Comparison of ENCODE assay signal across 16 cellular contexts in genomic region chr5:112077180-112077579, GRCh38.
DNase-seq lines count a peak whose midpoint lies in the region; ATAC-seq and TF ChIP-seq lines count a peak whose summit lies in the region.
"Had no signal": no experiment of that assay in that cellular context is flagged by ENCODE, and none has a peak within 500 bp of the region (broad histone marks: within the 10 kb centered on the region; RNA-seq: fewer than 3 reads in every experiment).

No MANE protein-coding gene starts in this region.

- no peaks in the 10 kb centered on the region for H3K9me3 ChIP-seq in SK-N-SH
- H3K9me3 ChIP-seq in IMR-90 (ENCODE audit: control insufficient read depth, insufficient read depth, low read length) = no peaks in the 10 kb centered on the region
- H3K9me3 ChIP-seq: lower lobe of right lung, right atrium auricular region had no signal

- H3K79me2 ChIP-seq in SK-N-SH (ENCODE audit: insufficient read depth) = no peaks in the 10 kb centered on the region

- no peak for TF ChIP-seq CTCF in SK-N-SH (IDR thresholded peaks at IDR 0.05)
- no peak for TF ChIP-seq CTCF in IMR-90 (conservative IDR thresholded peaks at IDR 0.05; ENCODE audit: low read depth, low read length)
- no peak for TF ChIP-seq CTCF in lower leg skin (IDR thresholded peaks at IDR 0.05)

- H3K9ac ChIP-seq in SK-N-SH = no peak overlapping the region
- H3K9ac ChIP-seq in IMR-90 (ENCODE audit: low read depth, low read length) = no peak overlapping the region

- no peak overlapping the region for H3K4ac ChIP-seq in IMR-90 (ENCODE audit: low read depth, low read length)

- H3K18ac ChIP-seq in IMR-90 (ENCODE audit: low read depth, low read length) = no peak overlapping the region

- intact Hi-C loops in IMR-90 (cut with micrococcal nuclease) = no loop called here
- intact Hi-C loops in lower leg skin (cut with DNase I; ENCODE audit: low total_unique reads) = no loop called here

- no peak for TF ChIP-seq POLR2A in IMR-90 (IDR thresholded peaks at IDR 0.05; ENCODE audit: low read depth, low read length)
- TF ChIP-seq POLR2A in lower leg skin (IDR thresholded peaks at IDR 0.05) = no peak

- no peak for TF ChIP-seq RAD21 in SK-N-SH (IDR thresholded peaks at IDR 0.05; ENCODE audit: low read length)
- no peak for TF ChIP-seq RAD21 in IMR-90 (IDR thresholded peaks at IDR 0.05; ENCODE audit: low read length)

- H3K4me1 ChIP-seq in SK-N-SH (ENCODE audit: control insufficient read depth in 1 of 2, insufficient read depth in 2 of 2, low read depth in 1 of 2, low read length in 1 of 2) (no peaks in the 10 kb centered on the region), IMR-90 (ENCODE audit: control insufficient read depth, insufficient read depth, low read length) (no peaks in the 10 kb centered on the region)
- H3K4me1 ChIP-seq: lower lobe of right lung, right atrium auricular region had no signal

- H4K8ac ChIP-seq in IMR-90 (ENCODE audit: low read depth in 2 of 2, low read length in 2 of 2) = no peak overlapping the region

- H2BK5ac ChIP-seq in IMR-90 (ENCODE audit: low read depth, low read length, poor library complexity, severe bottlenecking) = no peak overlapping the region

- H3K4me2 ChIP-seq in SK-N-SH (no peak overlapping the region), IMR-90 (ENCODE audit: low read depth, low read length) (no peak overlapping the region)

- DNase-seq in SK-N-SH (no peak), IMR-90 (peak; percentile 52), renal cortical epithelial cell (ENCODE audit: low read depth) (peak; percentile 26), activated T-cell treated with anti-CD3 and anti-CD28 coated beads for 4 hours (no peak), lower leg skin (ENCODE audit: low spot score in 2 of 2) (no peak), NCI-H187 treated with DMSO at 0.1 percent for 48 hours (lab: John Stamatoyannopoulos, UW) (no peak)
- DNase-seq: DMS79 treated with DMSO at 0.1 percent for 48 hours, foreskin melanocyte, H7, lower lobe of right lung had no signal

- no peaks in the 10 kb centered on the region for H3F3A ChIP-seq in SK-N-SH (replicated peaks; ENCODE audit: insufficient read depth)

- CTCF ChIA-PET in SK-N-SH (lab: Yijun Ruan, JAX) = interaction anchor here (1.3 kb wide), 1 partner anchor 17 kb away, joined by 3 read pairs; no protein-coding TSS in a partner anchor
- CTCF ChIA-PET in IMR-90 (lab: Yijun Ruan, JAX) = interaction anchor here (0.6 kb wide), 1 partner anchor 113 kb away, joined by 3 read pairs; no protein-coding TSS in a partner anchor

- no peak overlapping the region for H2BK120ac ChIP-seq in IMR-90 (ENCODE audit: low read depth, low read length)

- no peak overlapping the region for H4K91ac ChIP-seq in IMR-90 (ENCODE audit: insufficient read depth, low read depth, low read length)

- in situ Hi-C loops in IMR-90 (cut with MboI; ENCODE audit: low sequenced_read_pairs) = no loop called here

- no peak overlapping the region for H3K27ac ChIP-seq in SK-N-SH (ENCODE audit: low read depth in 2 of 2, low read length in 1 of 2)
- no peak overlapping the region for H3K27ac ChIP-seq in IMR-90 (ENCODE audit: insufficient read depth, low read length)
- H3K27ac ChIP-seq: 22Rv1, cardiac muscle cell, lower lobe of right lung, right atrium auricular region had no signal

- H3K4me3 ChIP-seq in SK-N-SH (ENCODE audit: low read depth in 2 of 2, low read length in 1 of 2) (no peak overlapping the region), IMR-90 (ENCODE audit: insufficient read depth, low read depth, low read length) (no peak overlapping the region), lower leg skin (ENCODE audit: low read depth, poor library complexity, severe bottlenecking) (no peak overlapping the region)
- H3K4me3 ChIP-seq: cardiac muscle cell, lower lobe of right lung, right atrium auricular region had no signal

- H2AFZ ChIP-seq in SK-N-SH (ENCODE audit: low read depth) (0 out of 2 replicates have a peak overlapping the region, but pooled peaks have one; percentile 21), IMR-90 (replicated peaks; ENCODE audit: low read length, poor library complexity) (no peak overlapping the region)

- no peaks in the 10 kb centered on the region for H3K9me1 ChIP-seq in IMR-90 (ENCODE audit: insufficient read depth, low read length)

- no peaks in the 10 kb centered on the region for H4K20me1 ChIP-seq in SK-N-SH (ENCODE audit: insufficient read depth)
- H4K20me1 ChIP-seq in IMR-90 (ENCODE audit: insufficient read depth, low read length) = no peaks in the 10 kb centered on the region

- H2AK9ac ChIP-seq in IMR-90 (replicated peaks; ENCODE audit: low read depth, low read length, poor library complexity) = no peak overlapping the region

- no TSS peak for BruUV-seq in IMR-90 (replicated peaks; lab: Mats Ljungman, UMichigan)

- H3K23ac ChIP-seq in IMR-90 (ENCODE audit: low read depth, low read length) = no peak overlapping the region

- dilution Hi-C loops in IMR-90 (cut with HindIII; ENCODE audit: low sequenced_read_pairs, unreplicated experiment) = no loop called here

- no peak overlapping the region for H2BK20ac ChIP-seq in IMR-90 (ENCODE audit: low read depth, low read length)

- H3K56ac ChIP-seq in IMR-90 (ENCODE audit: extremely low read depth, insufficient read depth, low read length) = no peak overlapping the region

- no peak for TF ChIP-seq EP300 in SK-N-SH (IDR thresholded peaks at IDR 0.05; ENCODE audit: borderline replicate concordance in 1 of 2, low read depth in 1 of 2, low read length in 1 of 2)

- ATAC-seq in SK-N-SH treated with all-trans-retinoic acid at 6 μM for 48 hours (no peak), GM21825 (IDR thresholded peaks at IDR 0.05; ENCODE audit: unreplicated experiment) (peak; percentile 84), IMR-90 (ENCODE audit: low read depth) (peak; percentile 42; the same call in 1 of the 2 replicates)
- ATAC-seq: HepG2, lower lobe of right lung had no signal

- POLR2A ChIA-PET in SK-N-SH (lab: Yijun Ruan, JAX) (no interaction called here), IMR-90 (lab: Charles Lee; ENCODE audit: unreplicated experiment) (no interaction called here)

- H2AK5ac ChIP-seq in IMR-90 (ENCODE audit: low read depth, low read length) = no peak overlapping the region

- H4K5ac ChIP-seq in IMR-90 (ENCODE audit: low read depth, low read length) = no peak overlapping the region

- H3K79me1 ChIP-seq in IMR-90 (ENCODE audit: low read depth in 1 of 2, low read length in 2 of 2) = no peaks in the 10 kb centered on the region

- H3K36me3 ChIP-seq in SK-N-SH (replicated peaks in 1 of 2; ENCODE audit: control insufficient read depth in 1 of 2, insufficient read depth in 2 of 2, low read length in 1 of 2) (no peaks in the 10 kb centered on the region), IMR-90 (ENCODE audit: control insufficient read depth, insufficient read depth, low read length) (no peaks in the 10 kb centered on the region)
- H3K36me3 ChIP-seq: cardiac muscle cell, lower lobe of right lung, right atrium auricular region had no signal

- H2BK15ac ChIP-seq in IMR-90 (ENCODE audit: low read depth, low read length) = no peak overlapping the region

- 0 out of 2 replicates have a peak, but pooled peaks cover 3% of the 10 kb centered on the region for H3K9me2 ChIP-seq in SK-N-SH

- no peaks in the 10 kb centered on the region for H3K27me3 ChIP-seq in SK-N-SH (ENCODE audit: insufficient read depth)
- H3K27me3 ChIP-seq in IMR-90 (ENCODE audit: control insufficient read depth, insufficient read depth, low read length) = no peaks in the 10 kb centered on the region
- H3K27me3 ChIP-seq: cardiac muscle cell, right atrium auricular region had no signal

- 92% methylated on average over 1 of the region's 1 CpG for WGBS in SK-N-SH (ENCODE audit: low lambda C conversion rate)
- no CpG with 5 or more reads among the region's 1 CpG for WGBS in IMR-90 (ENCODE audit: extremely low coverage in 2 of 2, insufficient read length in 1 of 2), 2 experiments
- WGBS in lower leg skin, 2 donors = 97% methylated on average over 1 of the region's 1 CpG

- H3K14ac ChIP-seq in IMR-90 (replicated peaks; ENCODE audit: low read depth, low read length) = no peak overlapping the region

TF ChIP-seq in SK-N-SH, 30 proteins besides CTCF, POLR2A, EP300 and RAD21 (continues in another document):
- TF ChIP-seq MXI1 (IDR thresholded peaks at IDR 0.05; ENCODE audit: low read depth, low read length) (no peak), MEF2A (IDR thresholded peaks at IDR 0.05; ENCODE audit: borderline replicate concordance, low read depth) (no peak), RCOR1 (IDR thresholded peaks at IDR 0.05; ENCODE audit: low read length) (no peak), NRF1 (IDR thresholded peaks at IDR 0.05; ENCODE audit: low read depth, low read length) (no peak)

TF ChIP-seq in SK-N-SH treated with all-trans-retinoic acid at 6 μM for 48 hours, 23 proteins besides CTCF, POLR2A, EP300 and RAD21 (continues in another document):
- TF ChIP-seq ZFP30 (CRISPR knock-in tag; IDR thresholded peaks at IDR 0.05) = no peak
- no peak for TF ChIP-seq ZFP3 (CRISPR knock-in tag; IDR thresholded peaks at IDR 0.05)
- no peak for TF ChIP-seq RARB (CRISPR knock-in tag; IDR thresholded peaks at IDR 0.05)
- TF ChIP-seq ZNF8 (CRISPR knock-in tag; IDR thresholded peaks at IDR 0.05) = no peak
- TF ChIP-seq ZC3H10 (CRISPR knock-in tag; IDR thresholded peaks at IDR 0.05) = no peak
- TF ChIP-seq TCF4 (CRISPR knock-in tag; IDR thresholded peaks at IDR 0.05; ENCODE audit: borderline replicate concordance) = no peak
- no peak for TF ChIP-seq ARNTL (CRISPR knock-in tag; IDR thresholded peaks at IDR 0.05; ENCODE audit: borderline replicate concordance, low read depth)

TF ChIP-seq in IMR-90, 13 proteins besides CTCF, POLR2A, EP300 and RAD21:
- no peak for TF ChIP-seq CEBPB (IDR thresholded peaks at IDR 0.05; ENCODE audit: low read depth, low read length)
- TF ChIP-seq SMC3 (IDR thresholded peaks at IDR 0.05; ENCODE audit: low read depth, low read length) = no peak
- TF ChIP-seq FOS (IDR thresholded peaks at IDR 0.05; ENCODE audit: low read depth, low read length) = no peak
- no peak for TF ChIP-seq NFE2L2 (IDR thresholded peaks at IDR 0.05; ENCODE audit: low read depth, low read length)
- no peak for TF ChIP-seq RFX5 (IDR thresholded peaks at IDR 0.05; ENCODE audit: low read depth, low read length)

Comparison
In these comparisons a context has a peak if more than half of its experiments do, and no peak if none do; other contexts are left out.
1. DNase-seq: peak in IMR-90 (single experiment) and renal cortical epithelial cell (single experiment); none in SK-N-SH (single experiment), activated T-cell treated with anti-CD3 and anti-CD28 coated beads for 4 hours (single experiment), lower leg skin (0 of 2) and NCI-H187 treated with DMSO at 0.1 percent for 48 hours (single experiment).